ENCODE assay signal across 8 cellular contexts in the genomic region with DNA sequence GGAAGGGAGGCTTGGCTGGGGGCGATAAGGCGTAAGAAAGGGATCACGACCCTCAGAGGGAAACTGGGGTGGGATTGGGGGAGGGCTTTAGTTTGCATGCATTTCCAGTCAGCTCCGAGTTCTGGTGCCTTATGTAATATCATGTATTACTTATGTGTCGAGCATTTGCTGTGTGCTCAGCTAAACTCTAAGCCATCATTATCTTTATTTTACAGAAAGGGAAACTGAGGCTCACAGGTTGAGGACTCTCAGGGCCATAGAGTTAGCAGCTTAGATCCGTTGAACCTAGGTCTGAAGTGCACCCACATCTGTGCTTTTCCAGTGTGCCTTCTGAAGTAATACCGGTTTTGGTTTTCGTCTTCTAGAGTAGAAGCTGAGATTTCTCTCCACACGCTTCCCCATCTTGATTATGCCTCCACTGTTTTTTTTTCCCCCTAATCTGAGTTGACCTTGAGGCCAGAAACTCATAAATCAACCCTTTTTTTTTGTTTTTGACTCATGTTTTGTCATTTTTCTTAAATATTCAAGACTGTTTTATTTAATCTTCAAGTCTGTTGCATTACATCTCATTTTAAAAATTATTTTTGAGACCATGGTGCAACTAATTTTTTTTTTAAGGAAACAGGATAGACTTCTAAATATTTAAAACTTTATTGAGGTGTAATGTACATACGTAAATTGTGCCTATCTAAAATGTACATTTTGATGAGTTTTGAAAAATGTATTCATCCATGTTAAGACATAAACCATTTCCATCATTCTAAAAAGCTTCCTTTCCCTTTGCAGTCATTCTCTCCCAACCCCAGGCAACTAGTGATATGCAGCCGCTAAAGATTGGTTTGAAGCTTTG. TPM values are rescaled to one million over a fixed set of nuclear protein-coding genes. Genes with fewer than 3 reads are reported as not detected.
DNase-seq lines count a peak whose midpoint lies in the region; ATAC-seq and TF ChIP-seq lines count a peak whose summit lies in the region.

No MANE protein-coding gene starts in this region.

- no peaks in the 10 kb centered on the region for H3K9me3 ChIP-seq in iPS DF 6.9 (ENCODE audit: control insufficient read depth, insufficient read depth, low read length)

- ATAC-seq in stimulated activated naive CD8-positive, alpha-beta T cell treated with anti-CD3 and anti-CD28 coated beads, Interleukin-15, Interleukin-2, amounts not matched to agents 100 U/mL and 50 U/mL, for 24 hours: no peak
- no peak for ATAC-seq in stimulated activated memory B cell treated with anti-CD40 and anti-IgM and Interleukin-4, amounts not matched to agents 10 μg/mL and 1 μg/mL and 100 μg/mL, for 72 hours

- peaks cover 40% of the 10 kb centered on the region for H3K36me3 Mint-ChIP-seq in stimulated activated naive CD8-positive, alpha-beta T cell treated with anti-CD3 and anti-CD28 coated beads, Interleukin-15, Interleukin-2, amounts not matched to agents 100 ng/mL and 50 ng/mL, for 24 hours (ENCODE audit: low read depth)
- H3K36me3 Mint-ChIP-seq in stimulated activated memory B cell treated with anti-CD40 and anti-IgM and Interleukin-4, amounts not matched to agents 10 μg/mL and 1 μg/mL and 100 μg/mL, for 72 hours: peaks cover 22% of the 10 kb centered on the region

- no peak overlapping the region for H3K27ac ChIP-seq in iPS DF 6.9 (ENCODE audit: low read length)

- WGBS in iPS DF 6.9 (ENCODE audit: insufficient coverage, insufficient read length): no CpG with 5 or more reads among the region's 11 CpGs

- peak overlapping the region; percentile 96 for H3K4me3 Mint-ChIP-seq in stimulated activated naive CD8-positive, alpha-beta T cell treated with anti-CD3 and anti-CD28 coated beads, Interleukin-15, Interleukin-2, amounts not matched to agents 100 ng/mL and 50 ng/mL, for 24 hours
- H3K4me3 Mint-ChIP-seq in stimulated activated memory B cell treated with anti-CD40 and anti-IgM and Interleukin-4, amounts not matched to agents 10 μg/mL and 1 μg/mL and 100 μg/mL, for 72 hours: peak overlapping the region; percentile 92

- no peaks in the 10 kb centered on the region; the same call in 1 of the 2 replicates for H3K36me3 ChIP-seq in iPS DF 6.9 (ENCODE audit: control insufficient read depth, insufficient read depth, low read length)

- DNase-seq in stimulated activated naive CD8-positive, alpha-beta T cell treated with anti-CD3 and anti-CD28 coated beads, Interleukin-15, Interleukin-2, amounts not matched to agents 100 U/mL and 50 U/mL, for 24 hours: no peak
- no peak for DNase-seq in iPS DF 6.9 (ENCODE audit: low read depth, low spot score)
- DNase-seq in stimulated activated CD4-positive, alpha-beta T cell treated with anti-CD3 and anti-CD28 coated beads, Interleukin-12 subunit alpha, Interleukin-12 subunit beta, amount 100 ng/mL, for 4 hours: no peak
- no peak for DNase-seq in DMS79 treated with DMSO at 0.1 percent for 48 hours (lab: John Stamatoyannopoulos, UW)
- no peak for DNase-seq in occipital lobe (lab: John Stamatoyannopoulos, UW)

- H3K9me3 Mint-ChIP-seq in stimulated activated naive CD8-positive, alpha-beta T cell treated with anti-CD3 and anti-CD28 coated beads, Interleukin-15, Interleukin-2, amounts not matched to agents 100 ng/mL and 50 ng/mL, for 24 hours: peaks cover 12% of the 10 kb centered on the region
- peaks cover 9% of the 10 kb centered on the region for H3K9me3 Mint-ChIP-seq in stimulated activated memory B cell treated with anti-CD40 and anti-IgM and Interleukin-4, amounts not matched to agents 10 μg/mL and 1 μg/mL and 100 μg/mL, for 72 hours

- peak overlapping the region; percentile 95 for H3K27ac Mint-ChIP-seq in stimulated activated naive CD8-positive, alpha-beta T cell treated with anti-CD3 and anti-CD28 coated beads, Interleukin-15, Interleukin-2, amounts not matched to agents 100 ng/mL and 50 ng/mL, for 24 hours
- H3K27ac Mint-ChIP-seq in stimulated activated memory B cell treated with anti-CD40 and anti-IgM and Interleukin-4, amounts not matched to agents 10 μg/mL and 1 μg/mL and 100 μg/mL, for 72 hours: peak overlapping the region; percentile 89

- no peak for TF ChIP-seq CTCF in WI38 (IDR thresholded peaks at IDR 0.05; ENCODE audit: low read depth, low read length)

- H3K27me3 ChIP-seq in iPS DF 6.9 (ENCODE audit: control insufficient read depth, insufficient read depth, low read length): no peaks in the 10 kb centered on the region

- H3K4me3 ChIP-seq in WI38 (ENCODE audit: low read depth, low read length) (peak overlapping the region; percentile 86), iPS DF 6.9 (ENCODE audit: low read length) (peak overlapping the region; percentile 92)

- peaks cover 53% of the 10 kb centered on the region for H3K4me1 Mint-ChIP-seq in stimulated activated naive CD8-positive, alpha-beta T cell treated with anti-CD3 and anti-CD28 coated beads, Interleukin-15, Interleukin-2, amounts not matched to agents 100 ng/mL and 50 ng/mL, for 24 hours (ENCODE audit: low read depth)
- H3K4me1 Mint-ChIP-seq in stimulated activated memory B cell treated with anti-CD40 and anti-IgM and Interleukin-4, amounts not matched to agents 10 μg/mL and 1 μg/mL and 100 μg/mL, for 72 hours: peaks cover 25% of the 10 kb centered on the region

- no peaks in the 10 kb centered on the region for H3K27me3 Mint-ChIP-seq in stimulated activated naive CD8-positive, alpha-beta T cell treated with anti-CD3 and anti-CD28 coated beads, Interleukin-15, Interleukin-2, amounts not matched to agents 100 ng/mL and 50 ng/mL, for 24 hours
- no peaks in the 10 kb centered on the region for H3K27me3 Mint-ChIP-seq in stimulated activated memory B cell treated with anti-CD40 and anti-IgM and Interleukin-4, amounts not matched to agents 10 μg/mL and 1 μg/mL and 100 μg/mL, for 72 hours

- no peaks in the 10 kb centered on the region for H3K4me1 ChIP-seq in iPS DF 6.9 (ENCODE audit: control insufficient read depth, insufficient read depth, low read length)

RNA-seq across cellular contexts. Expression of gene CYB5B, which starts 0.7 kb away (rescaled TPM):
- 45.4 TPM for total RNA-seq in occipital lobe

RNA-seq across cellular contexts. Expression of gene TERF2, which starts 39.4 kb away (rescaled TPM):
- 70.7 TPM for total RNA-seq in occipital lobe
